11 cellular contexts compared by ENCODE assay signal in genomic region chr3:21330293-21330692, GRCh38.
A peak's percentile ranks its signal among the peaks of the same experiment; 100 is the strongest.
DNase-seq lines count a peak whose midpoint lies in the region; ATAC-seq and TF ChIP-seq lines count a peak whose summit lies in the region.
"Had no signal": no experiment of that assay in that cellular context is flagged by ENCODE, and none has a peak within 500 bp of the region (broad histone marks: within the 10 kb centered on the region; RNA-seq: fewer than 3 reads in every experiment).

No MANE protein-coding gene starts in this region.

- H3K4me3 Mint-ChIP-seq in endothelial cell (ENCODE audit: unreplicated experiment), result no peak overlapping the region
- H3K4me3 Mint-ChIP-seq: activated CD4-positive, alpha-beta T cell treated with anti-CD3 and anti-CD28 coated beads, Interleukin-2, amount 10 ng/mL, durations not matched to agents 24 days and 14 days had no signal

- no peak for TF ChIP-seq CTCF in heart left ventricle (IDR thresholded peaks at IDR 0.05)
- TF ChIP-seq CTCF in endothelial cell (IDR thresholded peaks at IDR 0.05; ENCODE audit: unreplicated experiment), result no peak

- H3K4me1 ChIP-seq in heart left ventricle (peaks cover 0 to 23% (median 0%) of the 10 kb centered on the region in 12 donors), adipocyte (ENCODE audit: control insufficient read depth, insufficient read depth, low read length) (peaks cover 8% of the 10 kb centered on the region), stomach smooth muscle (ENCODE audit: control insufficient read depth, insufficient read depth, low read length) (no peaks in the 10 kb centered on the region)

- DNase-seq in heart left ventricle (no peak), Right ventricle myocardium inferior (ENCODE audit: missing footprints) (no peak), adipocyte (ENCODE audit: low read depth) (peak; percentile 28), NCI-H526 treated with DMSO at 0.1 percent for 48 hours (lab: John Stamatoyannopoulos, UW) (no peak), endothelial cell (ENCODE audit: low spot score) (no peak), occipital lobe (lab: John Stamatoyannopoulos, UW) (no peak)
- DNase-seq: activated CD4-positive, alpha-beta T cell treated with anti-CD3 and anti-CD28 coated beads, Interleukin-2, amount 10 ng/mL, durations not matched to agents 24 days and 14 days had no signal

- no peaks in the 10 kb centered on the region for H3K36me3 Mint-ChIP-seq in endothelial cell (ENCODE audit: low read depth, unreplicated experiment)
- H3K36me3 Mint-ChIP-seq: IgD-negative memory B cell had no signal

- H3K9me3 ChIP-seq in heart left ventricle, result no peaks in the 10 kb centered on the region
- no peaks in the 10 kb centered on the region for H3K9me3 ChIP-seq in adipocyte (ENCODE audit: control insufficient read depth, low read length)
- H3K9me3 ChIP-seq in stomach smooth muscle (ENCODE audit: control insufficient read depth in 2 of 2, low read length in 2 of 2), result no peaks in the 10 kb centered on the region

- no peak overlapping the region for H3K27ac ChIP-seq in heart left ventricle
- no peak overlapping the region for H3K27ac ChIP-seq in stomach smooth muscle (ENCODE audit: low read length)
- H3K27ac ChIP-seq: C4-2B had no signal

- WGBS in heart left ventricle, 4 donors, result 33 to 37% (median 37%) methylated on average over 2 of the region's 2 CpGs

- H3K36me3 ChIP-seq in heart left ventricle (no peaks in the 10 kb centered on the region), adipocyte (ENCODE audit: control insufficient read depth, insufficient read depth, low read length, severe bottlenecking) (no peaks in the 10 kb centered on the region), stomach smooth muscle (ENCODE audit: control insufficient read depth in 2 of 2, insufficient read depth in 2 of 2, low read length in 2 of 2) (no peaks in the 10 kb centered on the region)

- no peak overlapping the region for H3K27ac Mint-ChIP-seq in endothelial cell (ENCODE audit: unreplicated experiment)
- H3K27ac Mint-ChIP-seq: activated CD4-positive, alpha-beta T cell treated with anti-CD3 and anti-CD28 coated beads, Interleukin-2, amount 10 ng/mL, durations not matched to agents 24 days and 14 days; IgD-negative memory B cell had no signal

- H3K27me3 Mint-ChIP-seq in endothelial cell (ENCODE audit: unreplicated experiment), result no peaks in the 10 kb centered on the region
- H3K27me3 Mint-ChIP-seq: activated CD4-positive, alpha-beta T cell treated with anti-CD3 and anti-CD28 coated beads, Interleukin-2, amount 10 ng/mL, durations not matched to agents 24 days and 14 days had no signal

- H3K9me3 Mint-ChIP-seq in endothelial cell (ENCODE audit: unreplicated experiment), result no peaks in the 10 kb centered on the region
- H3K9me3 Mint-ChIP-seq: activated CD4-positive, alpha-beta T cell treated with anti-CD3 and anti-CD28 coated beads, Interleukin-2, amount 10 ng/mL, durations not matched to agents 24 days and 14 days had no signal

- H3K9ac ChIP-seq in adipocyte (ENCODE audit: low read length) (no peak overlapping the region), stomach smooth muscle (ENCODE audit: low read length in 2 of 2) (no peak overlapping the region)

- H3K4me3 ChIP-seq in heart left ventricle (peak overlapping the region in 9 of 12 donors; percentile 14 to 42 (median 27)), adipocyte (ENCODE audit: low read length) (peak overlapping the region; percentile 69), stomach smooth muscle (ENCODE audit: low read length in 2 of 2) (peak overlapping the region; percentile 24 to 29)

- H3K27me3 ChIP-seq in heart left ventricle (no peaks in the 10 kb centered on the region), adipocyte (replicated peaks; ENCODE audit: control insufficient read depth, insufficient read depth, low read length) (no peaks in the 10 kb centered on the region), stomach smooth muscle (ENCODE audit: control insufficient read depth in 1 of 2, insufficient read depth in 2 of 2, low read length in 2 of 2) (no peaks in the 10 kb centered on the region)

- ATAC-seq in heart left ventricle, result no peak
- ATAC-seq in Right ventricle myocardium inferior, result no peak
- peak; percentile 78 for ATAC-seq in HG03103 (IDR thresholded peaks at IDR 0.05; ENCODE audit: low read depth, unreplicated experiment)

- TF ChIP-seq POLR2A in heart left ventricle (IDR thresholded peaks at IDR 0.05), result no peak

- intact Hi-C loops in heart left ventricle (cut with DNase I) (no loop called here), Right ventricle myocardium inferior (cut with DNase I) (no loop called here)

- peaks cover 5% of the 10 kb centered on the region for H3K4me1 Mint-ChIP-seq in endothelial cell (ENCODE audit: unreplicated experiment)
